ENCODE assay signal across 13 cellular contexts in genomic region chr3:74139648-74140047, GRCh38.
DNase-seq lines count a peak whose midpoint lies in the region; FAIRE-seq and TF ChIP-seq lines count a peak whose summit lies in the region.
"Had no signal": no experiment of that assay in that cellular context is flagged by ENCODE, and none has a peak within 500 bp of the region (broad histone marks: within the 10 kb centered on the region; RNA-seq: fewer than 3 reads in every experiment).

No MANE protein-coding gene starts in this region.

- intact Hi-C loops in sigmoid colon (cut with DNase I), result no loop called here

- no peaks in the 10 kb centered on the region for H3K9me3 ChIP-seq in fibroblast of lung (ENCODE audit: control insufficient read depth, insufficient read depth, low read depth, low read length)
- H3K9me3 ChIP-seq in sigmoid colon, result no peaks in the 10 kb centered on the region
- H3K9me3 ChIP-seq: BLaER1 treated with 17β-estradiol and CSF1 and Interleukin-3, amounts not matched to agents 10 nM and 100 nM; thoracic aorta had no signal

- no peaks in the 10 kb centered on the region for H3K4me1 ChIP-seq in fibroblast of lung (ENCODE audit: control insufficient read depth, extremely low read depth, insufficient read depth, low read length)
- no peaks in the 10 kb centered on the region for H3K4me1 ChIP-seq in sigmoid colon
- H3K4me1 ChIP-seq: BLaER1 treated with 17β-estradiol and CSF1 and Interleukin-3, amounts not matched to agents 10 nM and 100 nM had no signal

- H4K20me1 ChIP-seq in fibroblast of lung (ENCODE audit: control insufficient read depth, extremely low read depth, insufficient read depth, low read length), result no peaks in the 10 kb centered on the region
- H4K20me1 ChIP-seq: BLaER1 treated with 17β-estradiol and CSF1 and Interleukin-3, amounts not matched to agents 10 nM and 100 nM had no signal

- H3K9ac ChIP-seq in fibroblast of lung (ENCODE audit: insufficient read depth, low read length), result no peak overlapping the region
- H3K9ac ChIP-seq: BLaER1 treated with 17β-estradiol and CSF1 and Interleukin-3, amounts not matched to agents 10 nM and 100 nM had no signal

- DNase-seq in D721Med (ENCODE audit: insufficient read length, low spot score) (no peak), NCI-H82 treated with DMSO at 0.1 percent for 48 hours (lab: John Stamatoyannopoulos, UW; ENCODE audit: unreplicated experiment) (peak; percentile 1), fibroblast of lung (ENCODE audit: low read depth in 2 of 2) (peak in 1 of 2 donors; percentile 16), kidney glomerular epithelial cell (lab: John Stamatoyannopoulos, UW) (no peak), AG08395 (ENCODE audit: low spot score) (no peak), sigmoid colon (no peak), ecto neural progenitor cell (ENCODE audit: low spot score) (no peak)
- DNase-seq: activated naive CD4-positive, alpha-beta T cell; left cardiac atrium had no signal

- TF ChIP-seq CTCF in 22Rv1 (IDR thresholded peaks at IDR 0.05), result peak; percentile 16; the same call in 1 of the 2 replicates
- TF ChIP-seq CTCF in D721Med (IDR thresholded peaks at IDR 0.05; ENCODE audit: insufficient read depth, missing control alignments), result peak; percentile 12
- TF ChIP-seq CTCF in fibroblast of lung (conservative IDR thresholded peaks at IDR 0.05 in 1 of 2, IDR thresholded peaks at IDR 0.05 in 1 of 2; ENCODE audit: low read depth in 1 of 2, low read length in 2 of 2), result peak; percentile 16 to 45
- TF ChIP-seq CTCF in sigmoid colon (IDR thresholded peaks at IDR 0.05), result no peak

- H3K4me2 ChIP-seq in fibroblast of lung (ENCODE audit: extremely low read depth, insufficient read depth, low read length), result no peak overlapping the region
- H3K4me2 ChIP-seq: BLaER1 treated with 17β-estradiol and CSF1 and Interleukin-3, amounts not matched to agents 10 nM and 100 nM had no signal

- H3K27ac ChIP-seq in 22Rv1 (no peak overlapping the region), fibroblast of lung (ENCODE audit: insufficient read depth, low read length) (no peak overlapping the region), sigmoid colon (no peak overlapping the region)
- H3K27ac ChIP-seq: BLaER1 treated with 17β-estradiol and CSF1 and Interleukin-3, amounts not matched to agents 10 nM and 100 nM; thoracic aorta had no signal

- WGBS in sigmoid colon, 2 donors, result 59 to 60% methylated on average over 3 of the region's 3 CpGs

- TF ChIP-seq EP300 in sigmoid colon (IDR thresholded peaks at IDR 0.05), result no peak

- no peak for FAIRE-seq in D721Med (lab: Jason Lieb, UNC)
- FAIRE-seq: endometrium had no signal

- TF ChIP-seq POLR2A in sigmoid colon (IDR thresholded peaks at IDR 0.05), result no peak

- no peaks in the 10 kb centered on the region for H3K79me2 ChIP-seq in fibroblast of lung (ENCODE audit: control insufficient read depth, insufficient read depth, low read length)

- no peak overlapping the region for H3K4me3 ChIP-seq in fibroblast of lung (replicated peaks in 1 of 4; ENCODE audit: control extremely low read depth in 1 of 4, insufficient read depth in 1 of 4, low read depth in 3 of 4, low read length in 4 of 4)
- H3K4me3 ChIP-seq in sigmoid colon, result no peak overlapping the region
- H3K4me3 ChIP-seq: BLaER1 treated with 17β-estradiol and CSF1 and Interleukin-3, amounts not matched to agents 10 nM and 100 nM; thoracic aorta had no signal

- H3K27me3 ChIP-seq in fibroblast of lung (ENCODE audit: control insufficient read depth, insufficient read depth, low read length), result no peaks in the 10 kb centered on the region
- no peaks in the 10 kb centered on the region for H3K27me3 ChIP-seq in sigmoid colon
- H3K27me3 ChIP-seq: BLaER1 treated with 17β-estradiol and CSF1 and Interleukin-3, amounts not matched to agents 10 nM and 100 nM had no signal

- no peaks in the 10 kb centered on the region for H3K36me3 ChIP-seq in fibroblast of lung (ENCODE audit: control insufficient read depth, insufficient read depth, low read length)
- no peaks in the 10 kb centered on the region for H3K36me3 ChIP-seq in sigmoid colon
- H3K36me3 ChIP-seq: BLaER1 treated with 17β-estradiol and CSF1 and Interleukin-3, amounts not matched to agents 10 nM and 100 nM; thoracic aorta had no signal

- H2AFZ ChIP-seq in fibroblast of lung (ENCODE audit: low read length), result no peak overlapping the region

Comparison
In these comparisons a context has a peak if more than half of its experiments do, and no peak if none do; other contexts are left out.
1. CTCF ChIP-seq: peak in 22Rv1 (single experiment), D721Med (single experiment) and fibroblast of lung (2 of 2); none in sigmoid colon (0 of 4).